Comparison of ENCODE assay signal across 7 cellular contexts in genomic region chr18:61892683-61893303, GRCh38.
DNase-seq lines count a peak whose midpoint lies in the region; ATAC-seq and TF ChIP-seq lines count a peak whose summit lies in the region.

Gene RNF152, minus strand, starts transcription at chr18:61893007. Its CDS starts 76,544 bp downstream, at chr18:61816463.

- no peak for ATAC-seq in HG03442 (IDR thresholded peaks at IDR 0.05; ENCODE audit: unreplicated experiment)

- H3K4me1 ChIP-seq in HAP-1 (peaks cover 20% of the 10 kb centered on the region), iPS-18a (ENCODE audit: control insufficient read depth, low read depth, low read length) (peaks cover 17% of the 10 kb centered on the region)

- peak; percentile 54 to 81 for DNase-seq in HAP-1 (ENCODE audit: low spot score in 2 of 2)
- DNase-seq in RWPE1 (ENCODE audit: low spot score), result peak; percentile 23
- DNase-seq in T47D (ENCODE audit: low read depth in 1 of 2, low spot score in 1 of 2), result peak; percentile 27 to 62
- no peak for DNase-seq in skeletal muscle cell (ENCODE audit: low read depth)
- DNase-seq in NCI-H187 (lab: John Stamatoyannopoulos, UW), result no peak

- TF ChIP-seq CTCF in RWPE1 (conservative IDR thresholded peaks at IDR 0.05; ENCODE audit: low read depth), result no peak

- peak within 1 kb of the TSS; percentile 56 for H3K9ac ChIP-seq in iPS-18a (ENCODE audit: low read length)

- H3K36me3 ChIP-seq in HAP-1 (replicated peaks), result no peaks in the 10 kb centered on the region
- no peaks in the 10 kb centered on the region for H3K36me3 ChIP-seq in iPS-18a (ENCODE audit: control insufficient read depth, low read depth, low read length)

- POLR2A ChIA-PET in RWPE1 (lab: Yijun Ruan, JAX; ENCODE audit: low non-redundant PET), result no interaction called here

- H3K4me3 ChIP-seq in HAP-1, result peak within 1 kb of the TSS; percentile 61
- H3K4me3 ChIP-seq in iPS-18a (ENCODE audit: low read length), result peak within 1 kb of the TSS; percentile 82
- peak within 1 kb of the TSS; percentile 81 for H3K4me3 ChIP-seq in skeletal muscle cell (ENCODE audit: low read depth, low read length)

- peak within 1 kb of the TSS; percentile 76 for H3K27ac ChIP-seq in RWPE1
- H3K27ac ChIP-seq in iPS-18a (ENCODE audit: low read length), result no peak within 1 kb of the TSS

- in situ Hi-C loops in HAP-1 (cut with MboI; ENCODE audit: low sequenced_read_pairs) (no loop called here), T47D (cut with HindIII; ENCODE audit: low pct_unique_long_range_greater_than_20kb, low sequenced_read_pairs) (no loop called here)

- CTCF ChIA-PET in RWPE1 (lab: Yijun Ruan, JAX), result interaction anchor here (0.6 kb wide), 1 partner anchor 115 kb away, joined by 6 read pairs; no protein-coding TSS in a partner anchor

- no peaks in the 10 kb centered on the region for H3K9me3 ChIP-seq in HAP-1
- H3K9me3 ChIP-seq in iPS-18a (ENCODE audit: control insufficient read depth, low read depth, low read length), result no peaks in the 10 kb centered on the region

- H3K27me3 ChIP-seq in HAP-1 (ENCODE audit: low read depth) (no peaks in the 10 kb centered on the region), iPS-18a (ENCODE audit: control insufficient read depth, insufficient read depth, low read length) (peaks cover 52% of the 10 kb centered on the region)

Comparison
In these comparisons a context has a peak if more than half of its experiments do, and no peak if none do; other contexts are left out.
1. DNase-seq: peak in HAP-1 (2 of 2), RWPE1 (single experiment) and T47D (2 of 2); none in skeletal muscle cell (single experiment) and NCI-H187 (0 of 2).
2. Peak in every context shown above with its lines, with median percentiles within 50 percentile points of each other: H3K4me3 ChIP-seq.